Comparison of ENCODE assay signal across 23 cellular contexts in the genomic region with DNA sequence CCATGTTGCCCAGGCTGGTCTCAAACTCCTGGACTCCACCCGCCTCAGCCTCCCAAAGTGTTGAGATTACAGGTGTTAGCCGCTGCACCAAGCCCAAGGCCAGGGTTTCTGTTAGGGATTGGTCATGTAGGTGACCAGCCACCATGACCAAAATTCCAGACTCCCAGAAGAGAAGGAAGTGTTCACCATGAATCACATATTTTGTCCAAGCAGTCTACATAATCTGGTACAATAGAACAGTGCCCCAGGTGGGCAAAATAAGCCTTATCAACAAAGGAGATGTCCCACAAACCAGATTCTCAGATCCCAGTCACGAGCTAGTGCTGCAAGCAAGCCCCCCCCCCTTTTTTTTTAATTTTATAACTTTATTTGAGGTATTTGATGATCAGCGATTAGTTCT. TPM values are rescaled to one million over a fixed set of nuclear protein-coding genes. Genes with fewer than 3 reads are reported as not detected.
DNase-seq lines count a peak whose midpoint lies in the region; ATAC-seq and TF ChIP-seq lines count a peak whose summit lies in the region.
"Had no signal": no experiment of that assay in that cellular context is flagged by ENCODE, and none has a peak within 500 bp of the region (broad histone marks: within the 10 kb centered on the region; RNA-seq: fewer than 3 reads in every experiment).

No MANE protein-coding gene starts in this region.

- no peak overlapping the region for H3K4me2 ChIP-seq in OCI-LY1 (ENCODE audit: low read length)

- H3K9ac ChIP-seq in OCI-LY1 (ENCODE audit: low read length) = no peak overlapping the region

- TF ChIP-seq CTCF in OCI-LY1 (IDR thresholded peaks at IDR 0.05; ENCODE audit: low read length) (peak; percentile 22; the same call in 1 of the 2 replicates), epithelial cell of proximal tubule (conservative IDR thresholded peaks at IDR 0.05; ENCODE audit: low read depth, low read length) (peak; percentile 9), foreskin fibroblast (IDR thresholded peaks at IDR 0.05; ENCODE audit: low read depth, low read length) (no peak), lower leg skin (IDR thresholded peaks at IDR 0.05) (no peak), transverse colon (IDR thresholded peaks at IDR 0.05) (no peak)

- no peak overlapping the region for H3K27ac Mint-ChIP-seq in naive thymus-derived CD4-positive, alpha-beta T cell

- H3K79me2 ChIP-seq in OCI-LY1 (ENCODE audit: insufficient read depth, low read length) = no peaks in the 10 kb centered on the region

- no peak overlapping the region for H3K4me3 Mint-ChIP-seq in naive thymus-derived CD4-positive, alpha-beta T cell
- H3K4me3 Mint-ChIP-seq: CD14-positive monocyte; CD8-positive, alpha-beta memory T cell had no signal

- in situ Hi-C loops in transverse colon (cut with MboI; ENCODE audit: low pct_ligation_motif_present in 1 of 4, low pct_unique_long_range_greater_than_20kb in 1 of 4, low sequenced_read_pairs in 3 of 4) = no loop called here

- peak; percentile 13 for DNase-seq in ELR (ENCODE audit: low read depth)
- no peak for DNase-seq in epithelial cell of proximal tubule (ENCODE audit: low read depth)
- no peak for DNase-seq in foreskin fibroblast
- no peak for DNase-seq in lower leg skin (ENCODE audit: low spot score in 2 of 2)
- no peak for DNase-seq in transverse colon
- no peak for DNase-seq in naive thymus-derived CD4-positive, alpha-beta T cell
- DNase-seq: ACHN; BE2C; Calu3; CD8-positive, alpha-beta memory T cell; DMS79 treated with DMSO at 0.1 percent for 48 hours; KBM-7; MM.1S; NCI-H1694; NCI-H2029 treated with DMSO at 0.1 percent for 48 hours; NCI-H226; NCI-H510A; NCI-H69; RPMI8226; SIG-M5 had no signal

- H3K27ac ChIP-seq in OCI-LY1 (ENCODE audit: low read depth, low read length, poor library complexity, severe bottlenecking) = no peak overlapping the region
- H3K27ac ChIP-seq in transverse colon = no peak overlapping the region
- H3K27ac ChIP-seq in naive thymus-derived CD4-positive, alpha-beta T cell (ENCODE audit: low read depth, low read length) = no peak overlapping the region
- H3K27ac ChIP-seq: SK-N-MC had no signal

- H3K9me3 ChIP-seq in OCI-LY1 (ENCODE audit: low read length) = no peaks in the 10 kb centered on the region
- no peaks in the 10 kb centered on the region for H3K9me3 ChIP-seq in transverse colon
- H3K9me3 ChIP-seq in naive thymus-derived CD4-positive, alpha-beta T cell (ENCODE audit: control insufficient read depth in 2 of 3, low read length in 3 of 3) = no peaks in the 10 kb centered on the region
- H3K9me3 ChIP-seq: BE2C had no signal

- H3K4me1 Mint-ChIP-seq in naive thymus-derived CD4-positive, alpha-beta T cell = peaks cover 0 to 12% (median 10%) of the 10 kb centered on the region in 7 donors

- CTCF ChIA-PET in naive thymus-derived CD4-positive, alpha-beta T cell (lab: Charles Lee) = interaction anchor here (0.6 to 1.2 kb wide), 2 partner anchors 19 to 449 kb away, joined by 3 to 6 read pairs; no protein-coding TSS in a partner anchor

- WGBS in lower leg skin, 2 donors = 92 to 93% methylated on average over 4 of the region's 4 CpGs
- 82 to 95% methylated on average over 2 to 4 of the region's 4 CpGs for WGBS in transverse colon (ENCODE audit: low coverage in 1 of 2), 2 donors

- no peak overlapping the region for H2AFZ ChIP-seq in OCI-LY1 (ENCODE audit: low read length)

- no peak for ATAC-seq in naive thymus-derived CD4-positive, alpha-beta T cell

- H3K9me3 Mint-ChIP-seq in naive thymus-derived CD4-positive, alpha-beta T cell = no peaks in the 10 kb centered on the region
- H3K9me3 Mint-ChIP-seq: CD8-positive, alpha-beta memory T cell had no signal

- peaks cover 0 to 51% (median 24%) of the 10 kb centered on the region in 5 donors for H3K36me3 Mint-ChIP-seq in naive thymus-derived CD4-positive, alpha-beta T cell

- H3K36me3 ChIP-seq in OCI-LY1 (ENCODE audit: insufficient read depth, low read length) (peaks cover 10% of the 10 kb centered on the region), transverse colon (peaks cover 0 to 3% (median 0%) of the 10 kb centered on the region in 4 donors)
- H3K36me3 ChIP-seq in naive thymus-derived CD4-positive, alpha-beta T cell (ENCODE audit: control insufficient read depth in 2 of 3, insufficient read depth in 3 of 3, low read length in 3 of 3) = peaks cover 0 to 32% (median 4%) of the 10 kb centered on the region in 3 experiments
- H3K36me3 ChIP-seq: BE2C had no signal

- intact Hi-C loops in lower leg skin (cut with DNase I; ENCODE audit: low total_unique reads) (no loop called here), transverse colon (cut with DNase I; ENCODE audit: low total_unique reads) (no loop called here)
- intact Hi-C loops in naive thymus-derived CD4-positive, alpha-beta T cell (cut with micrococcal nuclease) = no loop called here

- H3K4me3 ChIP-seq in OCI-LY1 (ENCODE audit: low read depth, low read length, poor library complexity, severe bottlenecking) = no peak overlapping the region
- H3K4me3 ChIP-seq in epithelial cell of proximal tubule (ENCODE audit: low read depth, low read length) = no peak overlapping the region
- no peak overlapping the region for H3K4me3 ChIP-seq in foreskin fibroblast (ENCODE audit: low read depth in 1 of 2, low read length in 2 of 2)
- no peak overlapping the region for H3K4me3 ChIP-seq in lower leg skin (ENCODE audit: low read depth, poor library complexity, severe bottlenecking)
- H3K4me3 ChIP-seq in transverse colon = no peak overlapping the region
- H3K4me3 ChIP-seq in naive thymus-derived CD4-positive, alpha-beta T cell (ENCODE audit: low read length) = no peak overlapping the region
- H3K4me3 ChIP-seq: SK-N-MC had no signal

- H3K9me2 ChIP-seq in OCI-LY1 (ENCODE audit: low read depth, low read length) = no peaks in the 10 kb centered on the region

- H3K4me1 ChIP-seq in OCI-LY1 (ENCODE audit: insufficient read depth, low read length, severe bottlenecking) (peaks cover 9% of the 10 kb centered on the region), transverse colon (no peaks in the 10 kb centered on the region)
- H3K4me1 ChIP-seq in naive thymus-derived CD4-positive, alpha-beta T cell (ENCODE audit: control insufficient read depth in 2 of 2, insufficient read depth in 2 of 2, low read length in 2 of 2) = peaks cover 0 to 6% of the 10 kb centered on the region in 2 donors
- H3K4me1 ChIP-seq: BE2C had no signal

- H3K27me3 Mint-ChIP-seq in naive thymus-derived CD4-positive, alpha-beta T cell = no peaks in the 10 kb centered on the region
- H3K27me3 Mint-ChIP-seq: CD8-positive, alpha-beta memory T cell had no signal

- H3K27me3 ChIP-seq in OCI-LY1 (ENCODE audit: insufficient read depth, low read length) (no peaks in the 10 kb centered on the region), transverse colon (no peaks in the 10 kb centered on the region)
- H3K27me3 ChIP-seq in naive thymus-derived CD4-positive, alpha-beta T cell (ENCODE audit: control insufficient read depth in 2 of 2, insufficient read depth in 2 of 2, low read length in 2 of 2) = no peaks in the 10 kb centered on the region
- H3K27me3 ChIP-seq: BE2C had no signal

- no peaks in the 10 kb centered on the region for H3F3A ChIP-seq in OCI-LY1 (ENCODE audit: insufficient read depth, low read length)

- TF ChIP-seq EP300 in transverse colon (IDR thresholded peaks at IDR 0.05; ENCODE audit: low read depth) = no peak

- no peak for TF ChIP-seq POLR2A in lower leg skin (IDR thresholded peaks at IDR 0.05)
- no peak for TF ChIP-seq POLR2A in transverse colon (IDR thresholded peaks at IDR 0.05)

- POLR2A ChIA-PET in naive thymus-derived CD4-positive, alpha-beta T cell (lab: Charles Lee) = no interaction called here

- no peaks in the 10 kb centered on the region for H4K20me1 ChIP-seq in OCI-LY1 (ENCODE audit: insufficient read depth, low read length)

RNA-seq across cellular contexts. Expression of gene ZNF341, which starts 20.0 kb away (rescaled TPM):
- total RNA-seq in epithelial cell of proximal tubule (2.1 and 2.5 TPM in 2 replicates), lower leg skin (1 to 10 TPM; 3.5 to 5.4 (median 4.2) TPM), transverse colon (1 to 10 TPM; 3.8 to 7.2 (median 7.1) TPM)
- 1 to 10 TPM; 3.5 to 6.1 (median 5.5) TPM for total RNA-seq in naive thymus-derived CD4-positive, alpha-beta T cell
- 1 to 10 TPM; 1.5 to 3.4 TPM for polyA plus RNA-seq in naive thymus-derived CD4-positive, alpha-beta T cell

RNA-seq across cellular contexts. Expression of gene PXMP4, which starts 31.7 kb away (rescaled TPM):
- 2.1 and 2.5 TPM in 2 replicates for total RNA-seq in epithelial cell of proximal tubule
- total RNA-seq in lower leg skin = 10 to 100 TPM; 12.5 to 34.1 (median 21.2) TPM
- total RNA-seq in transverse colon = 10 to 100 TPM in 1 of 4 donors, 1 to 10 TPM in 3; 1.6 to 12.0 (median 5.5) TPM
- 10 to 100 TPM in 3 of 5 experiments, 1 to 10 TPM in 2; 4.5 to 14.3 (median 10.1) TPM for total RNA-seq in naive thymus-derived CD4-positive, alpha-beta T cell
- polyA plus RNA-seq in naive thymus-derived CD4-positive, alpha-beta T cell = 10 to 100 TPM in 1 of 2 donors, 1 to 10 TPM in 1; 9.1 to 18.7 TPM

RNA-seq across cellular contexts. Expression of gene CHMP4B, which starts 59.4 kb away (rescaled TPM):
- 41.3 and 59.0 TPM in 2 replicates for total RNA-seq in epithelial cell of proximal tubule
- 100 to 1,000 TPM in 2 of 4 donors, 10 to 100 TPM in 2; 92.9 to 113 (median 105) TPM for total RNA-seq in lower leg skin
- 100 to 1,000 TPM; 182 to 263 (median 213) TPM for total RNA-seq in transverse colon
- 10 to 100 TPM; 47.5 to 80.8 (median 54.4) TPM for total RNA-seq in naive thymus-derived CD4-positive, alpha-beta T cell
- polyA plus RNA-seq in naive thymus-derived CD4-positive, alpha-beta T cell = 1 to 10 TPM; 4.9 to 5.2 TPM

Comparison
In these comparisons a context has a peak if more than half of its experiments do, and no peak if none do; other contexts are left out.
1. CTCF ChIP-seq: peak in OCI-LY1 (single experiment) and epithelial cell of proximal tubule (single experiment); none in foreskin fibroblast (single experiment), lower leg skin (0 of 3) and transverse colon (0 of 5).